Comparison of ENCODE assay signal across 8 cellular contexts in genomic region chr10:17001961-17002749, GRCh38.
A peak's percentile ranks its signal among the peaks of the same experiment; 100 is the strongest.
DNase-seq lines count a peak whose midpoint lies in the region; ATAC-seq, FAIRE-seq and TF ChIP-seq lines count a peak whose summit lies in the region.

No MANE protein-coding gene starts in this region.

- no peak for TF ChIP-seq CTCF in Peyer's patch (IDR thresholded peaks at IDR 0.05)
- no peak for TF ChIP-seq CTCF in endodermal cell (conservative IDR thresholded peaks at IDR 0.05)

- peak; percentile 61 for ATAC-seq in GM21576 (IDR thresholded peaks at IDR 0.05; ENCODE audit: unreplicated experiment)
- ATAC-seq in sciatic nerve, result peak; percentile 87

- H3K36me3 ChIP-seq in Peyer's patch, result no peaks in the 10 kb centered on the region
- no peaks in the 10 kb centered on the region for H3K36me3 ChIP-seq in endodermal cell (ENCODE audit: control insufficient read depth, insufficient read depth, low read length)

- no peaks in the 10 kb centered on the region for H3K36me3 Mint-ChIP-seq in endodermal cell (ENCODE audit: low read depth)

- H3K4me3 Mint-ChIP-seq in endodermal cell, result no peak overlapping the region

- H3K27ac ChIP-seq in Peyer's patch (peak overlapping the region; percentile 38 to 85 (median 70)), endodermal cell (ENCODE audit: low read depth, low read length) (peak overlapping the region; percentile 43)

- H3K4me1 Mint-ChIP-seq in endodermal cell, result peaks cover 24% of the 10 kb centered on the region

- 84 to 89% methylated on average over 8 of the region's 8 CpGs for WGBS in endodermal cell (ENCODE audit: insufficient coverage in 1 of 2, insufficient read length in 1 of 2), 2 experiments

- H3K27ac Mint-ChIP-seq in endodermal cell, result no peak overlapping the region

- H3K27me3 ChIP-seq in Peyer's patch, result no peaks in the 10 kb centered on the region
- no peaks in the 10 kb centered on the region for H3K27me3 ChIP-seq in endodermal cell (ENCODE audit: control insufficient read depth, insufficient read depth, low read length, poor library complexity, severe bottlenecking)

- DNase-seq in CD1c-positive myeloid dendritic cell (ENCODE audit: extremely low spot score), result peak; percentile 61
- DNase-seq in Peyer's patch, result no peak
- DNase-seq in endodermal cell, result peak; percentile 2
- DNase-seq in sciatic nerve (ENCODE audit: low spot score), result no peak
- no peak for DNase-seq in H54 (ENCODE audit: insufficient read length, low spot score)
- DNase-seq in DMS114 treated with DMSO at 0.1 percent for 48 hours (lab: John Stamatoyannopoulos, UW; ENCODE audit: unreplicated experiment), result no peak
- DNase-seq in NCI-H526 (lab: John Stamatoyannopoulos, UW), result no peak

- H3K4me1 ChIP-seq in Peyer's patch (no peaks in the 10 kb centered on the region), endodermal cell (ENCODE audit: control insufficient read depth, insufficient read depth, low read length) (peaks cover 3% of the 10 kb centered on the region)

- H3K4me3 ChIP-seq in Peyer's patch, result no peak overlapping the region
- no peak overlapping the region for H3K4me3 ChIP-seq in endodermal cell (ENCODE audit: low read length)

- H3K9me3 ChIP-seq in Peyer's patch (no peaks in the 10 kb centered on the region), endodermal cell (ENCODE audit: control insufficient read depth, low read length) (peaks cover 31% of the 10 kb centered on the region)

- H3K9me3 Mint-ChIP-seq in endodermal cell, result peaks cover 22% of the 10 kb centered on the region

- intact Hi-C loops in sciatic nerve (cut with DNase I), result no loop called here

- no peak overlapping the region for H3K9ac ChIP-seq in endodermal cell (ENCODE audit: extremely low read depth, low read length, poor library complexity, severe bottlenecking)

- H3K27me3 Mint-ChIP-seq in endodermal cell (ENCODE audit: insufficient read depth), result no peaks in the 10 kb centered on the region

- FAIRE-seq in H54 (lab: Jason Lieb, UNC), result no peak

- no peak for TF ChIP-seq POLR2A in Peyer's patch (IDR thresholded peaks at IDR 0.05)
- no peak for TF ChIP-seq POLR2A in H54 (IDR thresholded peaks at IDR 0.05; ENCODE audit: low read depth, low read length)

Comparison
In these comparisons a context has a peak if more than half of its experiments do, and no peak if none do; other contexts are left out.
1. DNase-seq: peak in CD1c-positive myeloid dendritic cell (single experiment) and endodermal cell (single experiment); none in Peyer's patch (0 of 3), sciatic nerve (single experiment), H54 (single experiment), DMS114 treated with DMSO at 0.1 percent for 48 hours (single experiment) and NCI-H526 (0 of 2).